ENCODE assay signal across 13 cellular contexts in genomic region chr3:114404590-114404989, GRCh38.
DNase-seq lines count a peak whose midpoint lies in the region; ATAC-seq and TF ChIP-seq lines count a peak whose summit lies in the region.
"Had no signal": no experiment of that assay in that cellular context is flagged by ENCODE, and none has a peak within 500 bp of the region (broad histone marks: within the 10 kb centered on the region; RNA-seq: fewer than 3 reads in every experiment).

No MANE protein-coding gene starts in this region.

- in situ Hi-C loops in GM23248 (cut with MboI) (no loop called here), gastrocnemius medialis (cut with MboI; ENCODE audit: low sequenced_read_pairs in 4 of 4) (loop anchor here in 1 of 4 donors (25.0 kb wide), 1 partner anchor 208 kb away; no protein-coding TSS in a partner anchor)

- intact Hi-C loops in gastrocnemius medialis (cut with DNase I; ENCODE audit: low total_unique reads) = no loop called here
- intact Hi-C loops in ovary (cut with DNase I) = no loop called here

- H3K4me2 ChIP-seq in GM23248 (ENCODE audit: unreplicated experiment) (peak overlapping the region; percentile 39), osteoblast (ENCODE audit: insufficient read depth, low read length) (no peak overlapping the region)
- H3K4me2 ChIP-seq: BLaER1 had no signal

- H3K27me3 ChIP-seq in GM23248 (replicated peaks; ENCODE audit: insufficient read depth) = no peaks in the 10 kb centered on the region
- no peaks in the 10 kb centered on the region for H3K27me3 ChIP-seq in gastrocnemius medialis
- H3K27me3 ChIP-seq in ovary = no peaks in the 10 kb centered on the region
- H3K27me3 ChIP-seq in gastroesophageal sphincter = no peaks in the 10 kb centered on the region
- no peaks in the 10 kb centered on the region for H3K27me3 ChIP-seq in osteoblast (ENCODE audit: insufficient read depth, low read length)
- H3K27me3 ChIP-seq: BLaER1, uterus had no signal

- H3K79me2 ChIP-seq in GM23248 (ENCODE audit: insufficient read depth) (peaks cover under 1% of the 10 kb centered on the region; the same call in 1 of the 2 replicates), osteoblast (ENCODE audit: insufficient read depth, low read length) (no peaks in the 10 kb centered on the region)
- H3K79me2 ChIP-seq: parathyroid adenoma had no signal

- H3K9ac ChIP-seq in GM23248 = peak overlapping the region; percentile 45; the same call in 1 of the 2 replicates
- H3K9ac ChIP-seq: BLaER1, parathyroid adenoma had no signal

- TF ChIP-seq CTCF in fibroblast of mammary gland (conservative IDR thresholded peaks at IDR 0.05; ENCODE audit: control insufficient read depth, insufficient read depth, low read depth, low read length) (no peak), gastrocnemius medialis (IDR thresholded peaks at IDR 0.05 in 4 of 5, conservative IDR thresholded peaks at IDR 0.05 in 1 of 5) (no peak), ovary (IDR thresholded peaks at IDR 0.05) (no peak), gastroesophageal sphincter (IDR thresholded peaks at IDR 0.05) (no peak), osteoblast (IDR thresholded peaks at IDR 0.05; ENCODE audit: extremely low read depth, low read depth, low read length) (no peak)

- 39 to 41% methylated on average over 6 of the region's 6 CpGs for WGBS in GM23248 (ENCODE audit: low coverage in 1 of 2, low lambda C conversion rate in 2 of 2, missing lambda C conversion rate in 2 of 2), 2 experiments
- 47 to 66% (median 53%) methylated on average over 6 of the region's 6 CpGs for WGBS in ovary, 3 donors
- 45 to 56% methylated on average over 5 of the region's 6 CpGs for WGBS in gastroesophageal sphincter (ENCODE audit: low coverage in 1 of 2), 2 donors

- H3K4me3 ChIP-seq in GM23248 (no peak overlapping the region), fibroblast of mammary gland (ENCODE audit: control insufficient read depth, low read depth, low read length) (no peak overlapping the region), gastrocnemius medialis (no peak overlapping the region), ovary (no peak overlapping the region), gastroesophageal sphincter (no peak overlapping the region), osteoblast (ENCODE audit: insufficient read depth, low read length) (no peak overlapping the region)
- H3K4me3 ChIP-seq: BLaER1, uterus had no signal

- no peak for TF ChIP-seq EP300 in ovary (IDR thresholded peaks at IDR 0.05)
- TF ChIP-seq EP300 in gastroesophageal sphincter (IDR thresholded peaks at IDR 0.05) = no peak

- H3K36me3 ChIP-seq in GM23248 (ENCODE audit: low read depth) (no peaks in the 10 kb centered on the region), gastrocnemius medialis (no peaks in the 10 kb centered on the region), ovary (no peaks in the 10 kb centered on the region), gastroesophageal sphincter (no peaks in the 10 kb centered on the region), osteoblast (ENCODE audit: insufficient read depth, low read length) (no peaks in the 10 kb centered on the region)
- H3K36me3 ChIP-seq: BLaER1, uterus had no signal

- H2AFZ ChIP-seq in GM23248 (no peak overlapping the region), osteoblast (ENCODE audit: low read length) (no peak overlapping the region)
- H2AFZ ChIP-seq: parathyroid adenoma had no signal

- H4K20me1 ChIP-seq in GM23248 (ENCODE audit: insufficient read depth) (no peaks in the 10 kb centered on the region), osteoblast (ENCODE audit: insufficient read depth, low read length) (no peaks in the 10 kb centered on the region)
- H4K20me1 ChIP-seq: BLaER1 had no signal

- H3K27ac ChIP-seq in GM23248 (peak overlapping the region; percentile 61), gastrocnemius medialis (peak overlapping the region; percentile 25 to 59 (median 44)), ovary (peak overlapping the region in 1 of 2 donors; percentile 44), gastroesophageal sphincter (peak overlapping the region in 2 of 4 donors; percentile 5 to 9), osteoblast (ENCODE audit: low read depth, low read length) (no peak overlapping the region)
- H3K27ac ChIP-seq: BLaER1, parathyroid adenoma, uterus had no signal

- H3F3A ChIP-seq in GM23248 (ENCODE audit: insufficient read depth) = peaks cover 22% of the 10 kb centered on the region; the same call in 1 of the 2 replicates

- DNase-seq in GM23248 (peak; percentile 70), RPMI7951 (ENCODE audit: low read depth) (peak; percentile 71), fibroblast of mammary gland (ENCODE audit: low read depth) (peak; percentile 65), gastrocnemius medialis (no peak), ovary (no peak), osteoblast (ENCODE audit: insufficient read length, low spot score, missing footprints) (no peak)
- DNase-seq: activated CD4-positive, alpha-beta T cell treated with anti-CD3 and anti-CD28 coated beads, Interleukin-2, amount 50 U/mL, for 1 hour; DND-41; uterus had no signal

- H3K9me3 ChIP-seq in GM23248 (ENCODE audit: low read depth) (no peaks in the 10 kb centered on the region), gastrocnemius medialis (no peaks in the 10 kb centered on the region), ovary (no peaks in the 10 kb centered on the region), gastroesophageal sphincter (no peaks in the 10 kb centered on the region), osteoblast (ENCODE audit: low read depth, low read length) (no peaks in the 10 kb centered on the region)
- H3K9me3 ChIP-seq: BLaER1, uterus had no signal

- ATAC-seq in gastrocnemius medialis = no peak
- ATAC-seq in gastroesophageal sphincter = no peak
- no peak for ATAC-seq in GM18907 (IDR thresholded peaks at IDR 0.05; ENCODE audit: unreplicated experiment)

- no peaks in the 10 kb centered on the region for H3K9me2 ChIP-seq in GM23248 (ENCODE audit: insufficient read depth)

- peaks cover 55% of the 10 kb centered on the region for H3K4me1 ChIP-seq in GM23248 (ENCODE audit: insufficient read depth)
- peaks cover 84 to 91% of the 10 kb centered on the region in 2 donors for H3K4me1 ChIP-seq in gastrocnemius medialis
- H3K4me1 ChIP-seq in ovary (ENCODE audit: insufficient read depth) = peaks cover 5% of the 10 kb centered on the region
- peaks cover 15 to 85% (median 22%) of the 10 kb centered on the region in 3 donors for H3K4me1 ChIP-seq in gastroesophageal sphincter
- peaks cover 18% of the 10 kb centered on the region for H3K4me1 ChIP-seq in osteoblast (ENCODE audit: insufficient read depth, low read length)
- H3K4me1 ChIP-seq: BLaER1, uterus had no signal

- no peak for TF ChIP-seq POLR2A in gastrocnemius medialis (IDR thresholded peaks at IDR 0.05)
- no peak for TF ChIP-seq POLR2A in ovary (IDR thresholded peaks at IDR 0.05)
- no peak for TF ChIP-seq POLR2A in gastroesophageal sphincter (IDR thresholded peaks at IDR 0.05)

Comparison
In these comparisons a context has a peak if more than half of its experiments do, and no peak if none do; other contexts are left out.
1. DNase-seq: peak in GM23248 (single experiment), RPMI7951 (single experiment) and fibroblast of mammary gland (single experiment); none in gastrocnemius medialis (0 of 2), ovary (0 of 5) and osteoblast (single experiment).